In genomic region chr17:71338396-71338795, GRCh38 we compare ENCODE assay signal across 14 cellular contexts.
DNase-seq lines count a peak whose midpoint lies in the region; ATAC-seq and TF ChIP-seq lines count a peak whose summit lies in the region.
"Had no signal": no experiment of that assay in that cellular context is flagged by ENCODE, and none has a peak within 500 bp of the region (broad histone marks: within the 10 kb centered on the region; RNA-seq: fewer than 3 reads in every experiment).

No MANE protein-coding gene starts in this region.

- H3K79me1 ChIP-seq in mesenchymal stem cell (replicated peaks; ENCODE audit: low read length, poor library complexity, severe bottlenecking): no peaks in the 10 kb centered on the region

- H4K91ac ChIP-seq in mesenchymal stem cell (ENCODE audit: low read length): no peak overlapping the region

- no peaks in the 10 kb centered on the region for H3K9me3 ChIP-seq in mesenchymal stem cell (ENCODE audit: control insufficient read depth, low read length)
- H3K9me3 ChIP-seq: Caco-2 had no signal

- WGBS in mesenchymal stem cell: 70% methylated on average over 5 of the region's 5 CpGs

- no peak overlapping the region for H2BK5ac ChIP-seq in mesenchymal stem cell (ENCODE audit: low read depth, low read length, poor library complexity, severe bottlenecking)

- H3K18ac ChIP-seq in mesenchymal stem cell (ENCODE audit: low read depth in 1 of 2, low read length in 2 of 2): no peak overlapping the region

- H3K14ac ChIP-seq in mesenchymal stem cell (ENCODE audit: low read length in 2 of 2): no peak overlapping the region

- H3K9ac ChIP-seq in KMS-11 (peak overlapping the region; percentile 10; the same call in 1 of the 2 replicates), mesenchymal stem cell (ENCODE audit: low read length) (peak overlapping the region; percentile 51)

- no peaks in the 10 kb centered on the region for H3K79me2 ChIP-seq in KMS-11 (ENCODE audit: insufficient read depth, low read depth)

- H3K4ac ChIP-seq in mesenchymal stem cell (ENCODE audit: low read depth in 1 of 2, low read length in 2 of 2): no peak overlapping the region

- peak overlapping the region; percentile 8; the same call in 1 of the 2 replicates for H3K27ac ChIP-seq in KMS-11
- H3K27ac ChIP-seq in mesenchymal stem cell (ENCODE audit: low read length, poor library complexity, severe bottlenecking): no peak overlapping the region

- ATAC-seq in HG03196 (IDR thresholded peaks at IDR 0.05; ENCODE audit: unreplicated experiment) (no peak), HG03521 (IDR thresholded peaks at IDR 0.05; ENCODE audit: unreplicated experiment) (no peak)
- ATAC-seq: effector memory CD8-positive, alpha-beta T cell; stimulated activated naive CD8-positive, alpha-beta T cell treated with anti-CD3 and anti-CD28 coated beads, Interleukin-15, amount 100 ng/mL, for 72 hours had no signal

- H3K4me2 ChIP-seq in KMS-11 (peak overlapping the region; percentile 84), mesenchymal stem cell (ENCODE audit: low read length, poor library complexity, severe bottlenecking) (no peak overlapping the region)

- H2AK5ac ChIP-seq in mesenchymal stem cell (ENCODE audit: low read length, severe bottlenecking): no peak overlapping the region

- H3K36me3 ChIP-seq in KMS-11 (ENCODE audit: insufficient read depth) (no peaks in the 10 kb centered on the region), mesenchymal stem cell (ENCODE audit: control insufficient read depth in 1 of 2, insufficient read depth in 2 of 2, low read depth in 1 of 2, low read length in 2 of 2) (no peaks in the 10 kb centered on the region)

- no peak overlapping the region for H3K4me3 ChIP-seq in KMS-11 (IDR thresholded peaks at IDR 0.05; ENCODE audit: insufficient read depth, low read depth, low read length)
- H3K4me3 ChIP-seq in mesenchymal stem cell (ENCODE audit: insufficient read depth in 1 of 2, low read depth in 1 of 2, low read length in 2 of 2): peak overlapping the region in 1 of 2 experiments; percentile 43

- H4K20me1 ChIP-seq in KMS-11 (ENCODE audit: insufficient read depth): no peaks in the 10 kb centered on the region

- H3K4me1 ChIP-seq in KMS-11 (ENCODE audit: low read depth, poor library complexity, severe bottlenecking) (peaks cover 22% of the 10 kb centered on the region), mesenchymal stem cell (ENCODE audit: control insufficient read depth, insufficient read depth, low read depth, low read length) (no peaks in the 10 kb centered on the region)
- H3K4me1 ChIP-seq: Caco-2 had no signal

- H4K8ac ChIP-seq in mesenchymal stem cell (ENCODE audit: low read length): no peak overlapping the region

- DNase-seq in Ammon's horn (ENCODE audit: low spot score) (peak; percentile 21), amniotic epithelial cell (ENCODE audit: low read depth) (peak; percentile 58), mesenchymal stem cell (peak; percentile 48), NCI-H1436 (lab: John Stamatoyannopoulos, UW) (no peak), OCI-M2 (lab: John Stamatoyannopoulos, UW; ENCODE audit: unreplicated experiment) (no peak)
- DNase-seq: activated CD4-positive, alpha-beta T cell treated with anti-CD3 and anti-CD28 coated beads, Interleukin-2, amount 50 U/mL, for 48 hours; activated naive CD4-positive, alpha-beta T cell treated with anti-CD3 and anti-CD28 coated beads, Interleukin-2, amount 50 U/mL, for 16 hours; Caco-2; effector memory CD8-positive, alpha-beta T cell; stimulated activated naive CD8-positive, alpha-beta T cell treated with anti-CD3 and anti-CD28 coated beads, Interleukin-15, amount 100 ng/mL, for 72 hours; SW 1271 had no signal

- H3K27me3 ChIP-seq in KMS-11 (ENCODE audit: insufficient read depth, low read depth): no peaks in the 10 kb centered on the region
- no peaks in the 10 kb centered on the region for H3K27me3 ChIP-seq in mesenchymal stem cell (ENCODE audit: control insufficient read depth in 1 of 2, insufficient read depth in 1 of 2, low read length in 2 of 2)

- TF ChIP-seq CTCF in KMS-11 (conservative IDR thresholded peaks at IDR 0.05; ENCODE audit: low read depth, low read length): no peak

- no peak overlapping the region for H3K23ac ChIP-seq in mesenchymal stem cell (ENCODE audit: low read length in 2 of 2)

- no peak overlapping the region for H2BK12ac ChIP-seq in mesenchymal stem cell (ENCODE audit: low read length in 2 of 2)

- H2BK15ac ChIP-seq in mesenchymal stem cell (ENCODE audit: low read depth, poor library complexity, severe bottlenecking): no peak overlapping the region

- H2BK120ac ChIP-seq in mesenchymal stem cell (ENCODE audit: low read depth, low read length): no peak overlapping the region

- H2AFZ ChIP-seq in KMS-11 (ENCODE audit: low read depth) (peak overlapping the region; percentile 11; the same call in 1 of the 2 replicates), mesenchymal stem cell (ENCODE audit: low read depth, low read length) (no peak overlapping the region)

Comparison
In these comparisons a context has a peak if more than half of its experiments do, and no peak if none do; other contexts are left out.
1. DNase-seq: peak in Ammon's horn (single experiment), amniotic epithelial cell (single experiment) and mesenchymal stem cell (single experiment); none in NCI-H1436 (single experiment) and OCI-M2 (single experiment).